Comparison of ENCODE assay signal across 7 cellular contexts in genomic region chr1:177181631-177182291, GRCh38. TPM values are rescaled to one million over a fixed set of nuclear protein-coding genes. Genes with fewer than 3 reads are reported as not detected.
DNase-seq lines count a peak whose midpoint lies in the region; ATAC-seq and TF ChIP-seq lines count a peak whose summit lies in the region.

No MANE protein-coding gene starts in this region.

- H3K4me2 ChIP-seq in OCI-LY3 (ENCODE audit: low read length): peak overlapping the region; percentile 59

- H3K9ac ChIP-seq in HUES48 (ENCODE audit: low read depth, low read length) (no peak overlapping the region), OCI-LY3 (ENCODE audit: low read length) (no peak overlapping the region), skeletal muscle tissue (ENCODE audit: low read depth in 1 of 3, low read length in 3 of 3) (peak overlapping the region in 2 of 3 donors; percentile 11 to 12)

- peak; percentile 65 for TF ChIP-seq CTCF in GM10266 (IDR thresholded peaks at IDR 0.05; ENCODE audit: control insufficient read depth, insufficient read depth, low read depth, missing control alignments)
- TF ChIP-seq CTCF in OCI-LY3 (IDR thresholded peaks at IDR 0.05; ENCODE audit: low read depth, low read length): peak; percentile 64
- TF ChIP-seq CTCF in ascending aorta (IDR thresholded peaks at IDR 0.05): peak; percentile 38 to 79 (median 69)

- intact Hi-C loops in ascending aorta (cut with DNase I): loop anchor here (1.0 kb wide), 1 partner anchor 284 kb away; no protein-coding TSS in a partner anchor

- peaks cover 47% of the 10 kb centered on the region for H3K27me3 ChIP-seq in HUES48 (ENCODE audit: control insufficient read depth, insufficient read depth, low read length)
- H3K27me3 ChIP-seq in OCI-LY3 (ENCODE audit: low read depth, low read length): peaks cover 19% of the 10 kb centered on the region
- H3K27me3 ChIP-seq in ascending aorta: no peaks in the 10 kb centered on the region
- peaks cover 7 to 14% (median 9%) of the 10 kb centered on the region in 3 donors for H3K27me3 ChIP-seq in skeletal muscle tissue (ENCODE audit: control insufficient read depth in 3 of 3, insufficient read depth in 3 of 3, low read length in 3 of 3)

- H3K4me1 ChIP-seq in HUES48 (ENCODE audit: control insufficient read depth, insufficient read depth, low read length): 0 out of 2 replicates have a peak, but pooled peaks cover 5% of the 10 kb centered on the region
- H3K4me1 ChIP-seq in OCI-LY3 (ENCODE audit: low read length): 0 out of 2 replicates have a peak, but pooled peaks cover 6% of the 10 kb centered on the region
- H3K4me1 ChIP-seq in ascending aorta: no peaks in the 10 kb centered on the region
- peaks cover 0 to 6% (median 3%) of the 10 kb centered on the region in 3 donors for H3K4me1 ChIP-seq in skeletal muscle tissue (ENCODE audit: control insufficient read depth in 3 of 3, insufficient read depth in 3 of 3, low read length in 3 of 3)

- no peak overlapping the region for H3K27ac ChIP-seq in HUES48 (ENCODE audit: low read depth, low read length)
- H3K27ac ChIP-seq in OCI-LY3 (ENCODE audit: low read length): no peak overlapping the region
- no peak overlapping the region for H3K27ac ChIP-seq in ascending aorta
- H3K27ac ChIP-seq in skeletal muscle tissue (ENCODE audit: low read depth, low read length): no peak overlapping the region

- DNase-seq in GM10266 (ENCODE audit: extremely low spot score) (peak; percentile 74), ascending aorta (ENCODE audit: low spot score in 2 of 2) (peak in 1 of 2 donors; percentile 66)

- peak; percentile 95 for ATAC-seq in GM21576 (IDR thresholded peaks at IDR 0.05; ENCODE audit: unreplicated experiment)

- no peaks in the 10 kb centered on the region for H4K20me1 ChIP-seq in OCI-LY3 (ENCODE audit: insufficient read depth, low read length)

- no peaks in the 10 kb centered on the region for H3K79me2 ChIP-seq in OCI-LY3 (ENCODE audit: low read length)

- H3K4me3 ChIP-seq in HUES48 (ENCODE audit: low read depth, low read length) (peak overlapping the region; percentile 62), OCI-LY3 (ENCODE audit: low read length) (peak overlapping the region; percentile 53), ascending aorta (peak overlapping the region; percentile 17 to 22), iPS-11a (ENCODE audit: low read depth, low read length) (peak overlapping the region; percentile 25), skeletal muscle tissue (ENCODE audit: low read length in 3 of 3) (peak overlapping the region in 2 of 3 donors; percentile 52 to 60)

- peak overlapping the region; percentile 60; the same call in 1 of the 2 replicates for H2AFZ ChIP-seq in OCI-LY3 (ENCODE audit: low read depth, low read length)

- H3K36me3 ChIP-seq in HUES48 (ENCODE audit: control insufficient read depth, insufficient read depth, low read length): no peaks in the 10 kb centered on the region
- no peaks in the 10 kb centered on the region for H3K36me3 ChIP-seq in OCI-LY3 (replicated peaks; ENCODE audit: low read depth, low read length)
- no peaks in the 10 kb centered on the region for H3K36me3 ChIP-seq in ascending aorta
- no peaks in the 10 kb centered on the region for H3K36me3 ChIP-seq in skeletal muscle tissue (ENCODE audit: control insufficient read depth in 3 of 3, insufficient read depth in 3 of 3, low read length in 3 of 3)

- H3K9me3 ChIP-seq in HUES48 (ENCODE audit: control insufficient read depth, insufficient read depth, low read length): no peaks in the 10 kb centered on the region
- H3K9me3 ChIP-seq in OCI-LY3 (ENCODE audit: insufficient read depth, low read length): no peaks in the 10 kb centered on the region
- H3K9me3 ChIP-seq in ascending aorta: no peaks in the 10 kb centered on the region
- H3K9me3 ChIP-seq in skeletal muscle tissue (ENCODE audit: control insufficient read depth in 3 of 3, low read length in 3 of 3): no peaks in the 10 kb centered on the region

RNA-seq across cellular contexts. Expression of gene BRINP2, which starts 11.0 kb away (rescaled TPM):
- total RNA-seq in ascending aorta (0.11 TPM), skeletal muscle tissue (0.52 TPM)

RNA-seq across cellular contexts. Expression of gene ASTN1, which starts 17.2 kb away (rescaled TPM):
- 0.32 TPM for total RNA-seq in ascending aorta
- total RNA-seq in skeletal muscle tissue: 3.7 TPM

Comparison
In these comparisons a context has a peak if more than half of its experiments do, and no peak if none do; other contexts are left out.
1. H3K9ac ChIP-seq: peak in skeletal muscle tissue (2 of 3); none in HUES48 (single experiment) and OCI-LY3 (single experiment).
2. Peak in every context shown above with its lines, with median percentiles within 50 percentile points of each other: CTCF ChIP-seq and H3K4me3 ChIP-seq.